In genomic region chr13:60654405-60654804, GRCh38 we compare ENCODE assay signal across 9 cellular contexts.
DNase-seq lines count a peak whose midpoint lies in the region; ATAC-seq, FAIRE-seq and TF ChIP-seq lines count a peak whose summit lies in the region.
"Had no signal": no experiment of that assay in that cellular context is flagged by ENCODE, and none has a peak within 500 bp of the region (broad histone marks: within the 10 kb centered on the region; RNA-seq: fewer than 3 reads in every experiment).

No MANE protein-coding gene starts in this region.

- ATAC-seq in lung (ENCODE audit: insufficient read depth, low FRiP score) (peak; percentile 41), GM21447 (IDR thresholded peaks at IDR 0.05; ENCODE audit: unreplicated experiment) (no peak), GM19463 (IDR thresholded peaks at IDR 0.05; ENCODE audit: unreplicated experiment) (no peak)
- ATAC-seq: psoas muscle had no signal

- no peak overlapping the region for H2AFZ ChIP-seq in Karpas-422 (ENCODE audit: low read length)

- H3K9me2 ChIP-seq in Karpas-422 (replicated peaks; ENCODE audit: insufficient read depth, low read length), result no peaks in the 10 kb centered on the region

- H3K4me1 ChIP-seq in Caco-2 (no peaks in the 10 kb centered on the region), Karpas-422 (ENCODE audit: low read length) (no peaks in the 10 kb centered on the region), lung (ENCODE audit: control insufficient read depth in 2 of 2, insufficient read depth in 2 of 2, low read length in 2 of 2) (no peaks in the 10 kb centered on the region)
- H3K4me1 ChIP-seq: psoas muscle had no signal

- no peaks in the 10 kb centered on the region for H3K79me2 ChIP-seq in Karpas-422 (ENCODE audit: low read length)

- POLR2A ChIA-PET in Caco-2 (lab: Charles Lee), result no interaction called here

- H3K27ac ChIP-seq in Karpas-422 (ENCODE audit: low read length), result no peak overlapping the region
- no peak overlapping the region for H3K27ac ChIP-seq in lung (ENCODE audit: low read depth in 1 of 2, low read length in 1 of 2)
- H3K27ac ChIP-seq: psoas muscle had no signal

- no peaks in the 10 kb centered on the region; the same call in 1 of the 2 replicates for H3K27me3 ChIP-seq in Caco-2 (replicated peaks; ENCODE audit: control insufficient read depth, insufficient read depth, low read length)
- no peaks in the 10 kb centered on the region for H3K27me3 ChIP-seq in Karpas-422 (ENCODE audit: low read length)
- H3K27me3 ChIP-seq in bronchial epithelial cell (ENCODE audit: control insufficient read depth, insufficient read depth, low read length), result no peaks in the 10 kb centered on the region
- H3K27me3 ChIP-seq in lung (ENCODE audit: control insufficient read depth, insufficient read depth), result no peaks in the 10 kb centered on the region

- no peak for FAIRE-seq in bronchial epithelial cell (lab: Jason Lieb, UNC)

- no peak overlapping the region for H3K27ac Mint-ChIP-seq in Caco-2 (ENCODE audit: unreplicated experiment)

- DNase-seq in Caco-2, result peak in 1 of 2 experiments; percentile 42
- peak; percentile 52 for DNase-seq in Karpas-422
- DNase-seq in bronchial epithelial cell (ENCODE audit: low read depth), result peak; percentile 53
- no peak for DNase-seq in lung (ENCODE audit: low spot score)
- no peak for DNase-seq in DMS153 treated with DMSO at 0.1 percent for 48 hours (lab: John Stamatoyannopoulos, UW; ENCODE audit: unreplicated experiment)
- no peak for DNase-seq in AML-193 (lab: John Stamatoyannopoulos, UW)
- DNase-seq: psoas muscle had no signal

- 36 to 65% methylated on average over 1 of the region's 1 CpG for WGBS in lung, 2 donors

- no peaks in the 10 kb centered on the region for H3K36me3 ChIP-seq in Caco-2 (ENCODE audit: control insufficient read depth, insufficient read depth, low read length)
- no peaks in the 10 kb centered on the region for H3K36me3 ChIP-seq in Karpas-422 (ENCODE audit: insufficient read depth, low read length)
- H3K36me3 ChIP-seq in bronchial epithelial cell (ENCODE audit: control insufficient read depth, insufficient read depth, low read length), result no peaks in the 10 kb centered on the region
- no peaks in the 10 kb centered on the region for H3K36me3 ChIP-seq in lung (ENCODE audit: control insufficient read depth in 2 of 2, insufficient read depth in 2 of 2, low read length in 2 of 2)

- H3K9me3 Mint-ChIP-seq in Caco-2 (ENCODE audit: unreplicated experiment), result no peaks in the 10 kb centered on the region

- H3K4me3 ChIP-seq in Caco-2 (ENCODE audit: low read depth, low read length), result no peak overlapping the region
- H3K4me3 ChIP-seq in Karpas-422 (ENCODE audit: low read length), result no peak overlapping the region
- no peak overlapping the region for H3K4me3 ChIP-seq in bronchial epithelial cell (ENCODE audit: low read depth, low read length)
- H3K4me3 ChIP-seq in lung, result no peak overlapping the region
- H3K4me3 ChIP-seq: psoas muscle had no signal

- peaks cover 20% of the 10 kb centered on the region for H3K27me3 Mint-ChIP-seq in Caco-2 (ENCODE audit: insufficient read depth, unreplicated experiment)

- no TSS peak for BruUV-seq in Caco-2 (replicated peaks; lab: Mats Ljungman, UMichigan)

- H3K4me3 Mint-ChIP-seq in Caco-2 (ENCODE audit: unreplicated experiment), result no peak overlapping the region

- CTCF ChIA-PET in Caco-2 (lab: Charles Lee), result no interaction called here

- H3K4me1 Mint-ChIP-seq in Caco-2 (ENCODE audit: low read depth, unreplicated experiment), result no peaks in the 10 kb centered on the region

- H3K9me3 ChIP-seq in Caco-2 (no peaks in the 10 kb centered on the region), Karpas-422 (ENCODE audit: low read length) (no peaks in the 10 kb centered on the region), lung (ENCODE audit: control insufficient read depth in 2 of 2, insufficient read depth in 1 of 2, low read length in 1 of 2) (no peaks in the 10 kb centered on the region)
- H3K9me3 ChIP-seq: psoas muscle had no signal

- intact Hi-C loops in Caco-2 (cut with micrococcal nuclease; ENCODE audit: unreplicated experiment), result loop anchor here (1.0 kb wide), 4 partner anchors 140 to 1031 kb away; no protein-coding TSS in a partner anchor

- H3K9ac ChIP-seq in Karpas-422 (ENCODE audit: low read length), result no peak overlapping the region

- peak; percentile 58 to 77 for TF ChIP-seq CTCF in Caco-2 (IDR thresholded peaks at IDR 0.05; ENCODE audit: insufficient read depth in 1 of 2, low read depth in 1 of 2, low read length in 1 of 2, severe bottlenecking in 1 of 2, unreplicated experiment in 1 of 2)
- TF ChIP-seq CTCF in bronchial epithelial cell (IDR thresholded peaks at IDR 0.05; ENCODE audit: insufficient read depth, low read length, severe bottlenecking), result peak; percentile 81
- TF ChIP-seq CTCF in lung (IDR thresholded peaks at IDR 0.05; ENCODE audit: control extremely low read depth, extremely low read depth), result no peak

- no peaks in the 10 kb centered on the region for H4K20me1 ChIP-seq in Karpas-422 (ENCODE audit: insufficient read depth, low read depth, low read length)

- no peak overlapping the region for H3K4me2 ChIP-seq in Karpas-422 (ENCODE audit: low read depth, low read length, poor library complexity, severe bottlenecking)

- no peaks in the 10 kb centered on the region for H3K36me3 Mint-ChIP-seq in Caco-2 (ENCODE audit: insufficient read depth, unreplicated experiment)

Comparison
In these comparisons a context has a peak if more than half of its experiments do, and no peak if none do; other contexts are left out.
1. DNase-seq: peak in Karpas-422 (single experiment) and bronchial epithelial cell (single experiment); none in lung (single experiment), DMS153 treated with DMSO at 0.1 percent for 48 hours (single experiment) and AML-193 (0 of 2).